Comparison of ENCODE assay signal across 17 cellular contexts in genomic region chr2:140683658-140684057, GRCh38.
DNase-seq lines count a peak whose midpoint lies in the region; ATAC-seq and TF ChIP-seq lines count a peak whose summit lies in the region.
"Had no signal": no experiment of that assay in that cellular context is flagged by ENCODE, and none has a peak within 500 bp of the region (broad histone marks: within the 10 kb centered on the region; RNA-seq: fewer than 3 reads in every experiment).

No MANE protein-coding gene starts in this region.

- no peak overlapping the region for H3K14ac ChIP-seq in trophoblast cell (ENCODE audit: low read length)

- H3K9ac ChIP-seq in trophoblast cell (ENCODE audit: low read length) = no peak overlapping the region
- H3K9ac ChIP-seq: BLaER1 treated with 17β-estradiol and CSF1 and Interleukin-3, amounts not matched to agents 10 nM and 100 nM had no signal

- H3K9me3 ChIP-seq in RWPE2 (ENCODE audit: severe bottlenecking) (no peaks in the 10 kb centered on the region), trophoblast cell (ENCODE audit: insufficient read depth, low read depth, low read length) (no peaks in the 10 kb centered on the region)
- H3K9me3 ChIP-seq: A549; BLaER1 treated with 17β-estradiol and CSF1 and Interleukin-3, amounts not matched to agents 10 nM and 100 nM; Caco-2 had no signal

- H3K23ac ChIP-seq in trophoblast cell (ENCODE audit: low read length) = no peak overlapping the region

- no peaks in the 10 kb centered on the region for H3K79me1 ChIP-seq in trophoblast cell (ENCODE audit: low read length)

- H3K36me3 Mint-ChIP-seq in stimulated activated memory B cell treated with anti-CD40 and anti-IgM and Interleukin-4, amounts not matched to agents 10 μg/mL and 1 μg/mL and 100 μg/mL, for 72 hours = no peaks in the 10 kb centered on the region
- H3K36me3 Mint-ChIP-seq: CD8-positive, alpha-beta T cell had no signal

- no peak overlapping the region for H3K4ac ChIP-seq in trophoblast cell (ENCODE audit: low read depth, low read length)

- H3K4me3 Mint-ChIP-seq in stimulated activated memory B cell treated with anti-CD40 and anti-IgM and Interleukin-4, amounts not matched to agents 10 μg/mL and 1 μg/mL and 100 μg/mL, for 72 hours = no peak overlapping the region
- H3K4me3 Mint-ChIP-seq: B cell; CD4-positive, alpha-beta T cell; CD8-positive, alpha-beta T cell had no signal

- H3K4me1 Mint-ChIP-seq in stimulated activated memory B cell treated with anti-CD40 and anti-IgM and Interleukin-4, amounts not matched to agents 10 μg/mL and 1 μg/mL and 100 μg/mL, for 72 hours = no peaks in the 10 kb centered on the region
- H3K4me1 Mint-ChIP-seq: B cell had no signal

- H3K4me1 ChIP-seq in RWPE2 (ENCODE audit: insufficient read depth, poor library complexity, severe bottlenecking) (no peaks in the 10 kb centered on the region), trophoblast cell (ENCODE audit: control insufficient read depth in 1 of 2, insufficient read depth in 2 of 2, low read length in 2 of 2) (no peaks in the 10 kb centered on the region)
- H3K4me1 ChIP-seq: A549; BLaER1 treated with 17β-estradiol and CSF1 and Interleukin-3, amounts not matched to agents 10 nM and 100 nM; Caco-2 had no signal

- H2AFZ ChIP-seq in trophoblast cell (ENCODE audit: insufficient read depth, low read length, poor library complexity) = no peak overlapping the region

- WGBS in trophoblast cell (ENCODE audit: extremely low coverage, insufficient coverage, insufficient read length) = no CpG with 5 or more reads among the region's 18 CpGs

- no peak overlapping the region for H3K27ac ChIP-seq in RWPE2 (ENCODE audit: poor library complexity, severe bottlenecking)
- H3K27ac ChIP-seq in trophoblast cell (ENCODE audit: low read depth, low read length) = no peak overlapping the region
- H3K27ac ChIP-seq: 22Rv1; A549; BLaER1 treated with 17β-estradiol and CSF1 and Interleukin-3, amounts not matched to agents 10 nM and 100 nM; C4-2B had no signal

- ATAC-seq in RWPE2 (ENCODE audit: low read depth) = no peak
- peak; percentile 8 for ATAC-seq in stimulated activated memory B cell treated with anti-CD40 and anti-IgM and Interleukin-4, amounts not matched to agents 10 μg/mL and 1 μg/mL and 100 μg/mL, for 72 hours
- no peak for ATAC-seq in HG02852 (IDR thresholded peaks at IDR 0.05; ENCODE audit: unreplicated experiment)
- no peak for ATAC-seq in GM18517 (IDR thresholded peaks at IDR 0.05; ENCODE audit: unreplicated experiment)
- ATAC-seq: A549; CD8-positive, alpha-beta T cell had no signal

- H3K36me3 ChIP-seq in RWPE2 (ENCODE audit: low read depth) (no peaks in the 10 kb centered on the region), trophoblast cell (ENCODE audit: control insufficient read depth in 1 of 2, insufficient read depth in 2 of 2, low read length in 2 of 2) (no peaks in the 10 kb centered on the region)
- H3K36me3 ChIP-seq: BLaER1 treated with 17β-estradiol and CSF1 and Interleukin-3, amounts not matched to agents 10 nM and 100 nM had no signal

- no peak overlapping the region for H3K27ac Mint-ChIP-seq in stimulated activated memory B cell treated with anti-CD40 and anti-IgM and Interleukin-4, amounts not matched to agents 10 μg/mL and 1 μg/mL and 100 μg/mL, for 72 hours
- H3K27ac Mint-ChIP-seq: B cell; CD4-positive, alpha-beta T cell; CD8-positive, alpha-beta T cell had no signal

- H3K27me3 ChIP-seq in RWPE2 (ENCODE audit: insufficient read depth, poor library complexity, severe bottlenecking) (no peaks in the 10 kb centered on the region), trophoblast cell (ENCODE audit: insufficient read depth, low read length) (no peaks in the 10 kb centered on the region)
- H3K27me3 ChIP-seq: BLaER1 treated with 17β-estradiol and CSF1 and Interleukin-3, amounts not matched to agents 10 nM and 100 nM had no signal

- H3K18ac ChIP-seq in trophoblast cell (ENCODE audit: low read length) = no peak overlapping the region

- no peak overlapping the region for H4K8ac ChIP-seq in trophoblast cell (ENCODE audit: low read depth, low read length)

- H3K4me3 ChIP-seq in RWPE2 (ENCODE audit: severe bottlenecking) (no peak overlapping the region), trophoblast cell (ENCODE audit: low read depth, low read length) (no peak overlapping the region)
- H3K4me3 ChIP-seq: A549; BLaER1 treated with 17β-estradiol and CSF1 and Interleukin-3, amounts not matched to agents 10 nM and 100 nM had no signal

- H4K91ac ChIP-seq in trophoblast cell (ENCODE audit: low read depth, low read length) = no peak overlapping the region

- no peaks in the 10 kb centered on the region for H3K9me3 Mint-ChIP-seq in stimulated activated memory B cell treated with anti-CD40 and anti-IgM and Interleukin-4, amounts not matched to agents 10 μg/mL and 1 μg/mL and 100 μg/mL, for 72 hours

- H2AK5ac ChIP-seq in trophoblast cell (ENCODE audit: low read length) = no peak overlapping the region

- H3K79me2 ChIP-seq in trophoblast cell (ENCODE audit: control insufficient read depth, insufficient read depth, low read length, poor library complexity) = no peaks in the 10 kb centered on the region

- H4K12ac ChIP-seq in trophoblast cell (ENCODE audit: low read depth, low read length) = peak overlapping the region; percentile 39

- H2BK5ac ChIP-seq in trophoblast cell (ENCODE audit: low read depth, low read length, poor library complexity) = no peak overlapping the region

- no peak overlapping the region for H2BK12ac ChIP-seq in trophoblast cell (ENCODE audit: low read length)

- H3K4me2 ChIP-seq in trophoblast cell (ENCODE audit: low read length) = no peak overlapping the region
- H3K4me2 ChIP-seq: A549; BLaER1 treated with 17β-estradiol and CSF1 and Interleukin-3, amounts not matched to agents 10 nM and 100 nM had no signal

- DNase-seq in RWPE2 (ENCODE audit: low spot score) = peak; percentile 22
- DNase-seq in trophoblast cell = no peak
- DNase-seq: AML-193; Caco-2; Calu3; CD4-positive, alpha-beta T cell; DMS79 treated with DMSO at 0.1 percent for 48 hours; GF-D8 had no signal

- TF ChIP-seq CTCF in RWPE2 (IDR thresholded peaks at IDR 0.05; ENCODE audit: poor library complexity, severe bottlenecking) = no peak

- no peaks in the 10 kb centered on the region for H3K27me3 Mint-ChIP-seq in stimulated activated memory B cell treated with anti-CD40 and anti-IgM and Interleukin-4, amounts not matched to agents 10 μg/mL and 1 μg/mL and 100 μg/mL, for 72 hours
- H3K27me3 Mint-ChIP-seq: B cell; CD4-positive, alpha-beta T cell had no signal

- H2BK120ac ChIP-seq in trophoblast cell (ENCODE audit: insufficient read depth, low read length, poor library complexity) = no peak overlapping the region
